8 cellular contexts compared by ENCODE assay signal in genomic region chr5:154189819-154190651, GRCh38. TPM values are rescaled to one million over a fixed set of nuclear protein-coding genes. Genes with fewer than 3 reads are reported as not detected.
DNase-seq lines count a peak whose midpoint lies in the region; ATAC-seq and TF ChIP-seq lines count a peak whose summit lies in the region.

No MANE protein-coding gene starts in this region.

- in situ Hi-C loops in Panc1 (cut with HindIII; ENCODE audit: low pct_unique_long_range_greater_than_20kb, low sequenced_read_pairs) = no loop called here

- DNase-seq in DMS 273 treated with DMSO at 0.1 percent for 48 hours (lab: John Stamatoyannopoulos, UW) (peak; percentile 9), HL-60 (ENCODE audit: low read depth in 1 of 2, low spot score in 1 of 2) (peak; percentile 55 to 80), Panc1 (ENCODE audit: low read depth, low spot score) (no peak), fibroblast of the aortic adventitia (ENCODE audit: low read depth) (peak; percentile 75)

- peaks cover 4% of the 10 kb centered on the region for H3K27me3 ChIP-seq in HL-60 (ENCODE audit: insufficient read depth, poor library complexity, severe bottlenecking)
- H3K27me3 ChIP-seq in Panc1 (ENCODE audit: control insufficient read depth, insufficient read depth, low read length) = no peaks in the 10 kb centered on the region

- H3K4me1 ChIP-seq in Panc1 (ENCODE audit: control insufficient read depth, insufficient read depth, low read length) = peaks cover 10% of the 10 kb centered on the region

- peaks cover 23% of the 10 kb centered on the region for H3K36me3 Mint-ChIP-seq in activated T-helper 17 cell treated with anti-CD3 and anti-CD28 coated beads, Interleukin-2, amount 50 U/mL, for 72 hours (ENCODE audit: low read depth)
- H3K36me3 Mint-ChIP-seq in nephron (ENCODE audit: low read depth) = no peaks in the 10 kb centered on the region
- peaks cover 6% of the 10 kb centered on the region for H3K36me3 Mint-ChIP-seq in stimulated activated naive CD8-positive, alpha-beta T cell treated with anti-CD3 and anti-CD28 coated beads, Interleukin-15, Interleukin-2, amounts not matched to agents 100 ng/mL and 50 ng/mL, for 24 hours (ENCODE audit: low read depth)

- CTCF ChIA-PET in Panc1 (lab: Charles Lee) = interaction anchor here (0.6 to 1.5 kb wide), 6 partner anchors 10 to 396 kb away, joined by 3 to 10 read pairs (median 4); no protein-coding TSS in a partner anchor

- H3K4me1 Mint-ChIP-seq in activated T-helper 17 cell treated with anti-CD3 and anti-CD28 coated beads, Interleukin-2, amount 50 U/mL, for 72 hours = peaks cover 28% of the 10 kb centered on the region
- peaks cover 50% of the 10 kb centered on the region for H3K4me1 Mint-ChIP-seq in nephron
- peaks cover 38% of the 10 kb centered on the region for H3K4me1 Mint-ChIP-seq in stimulated activated naive CD8-positive, alpha-beta T cell treated with anti-CD3 and anti-CD28 coated beads, Interleukin-15, Interleukin-2, amounts not matched to agents 100 ng/mL and 50 ng/mL, for 24 hours (ENCODE audit: low read depth)

- H3K9me3 Mint-ChIP-seq in activated T-helper 17 cell treated with anti-CD3 and anti-CD28 coated beads, Interleukin-2, amount 50 U/mL, for 72 hours = no peaks in the 10 kb centered on the region
- no peaks in the 10 kb centered on the region for H3K9me3 Mint-ChIP-seq in nephron
- no peaks in the 10 kb centered on the region for H3K9me3 Mint-ChIP-seq in stimulated activated naive CD8-positive, alpha-beta T cell treated with anti-CD3 and anti-CD28 coated beads, Interleukin-15, Interleukin-2, amounts not matched to agents 100 ng/mL and 50 ng/mL, for 24 hours

- H3K4me3 ChIP-seq in HL-60 (replicated peaks; ENCODE audit: insufficient read depth, low read length) (peak overlapping the region; percentile 70), Panc1 (ENCODE audit: low read depth in 2 of 2, low read length in 2 of 2) (peak overlapping the region; percentile 75 to 83), fibroblast of the aortic adventitia (ENCODE audit: low read depth, low read length) (peak overlapping the region; percentile 85)

- no peaks in the 10 kb centered on the region for H3K36me3 ChIP-seq in Panc1 (ENCODE audit: control insufficient read depth, insufficient read depth, low read length)

- no peak for TF ChIP-seq CTCF in HL-60 (IDR thresholded peaks at IDR 0.05; ENCODE audit: insufficient read depth, low read length)
- peak; percentile 78 for TF ChIP-seq CTCF in Panc1 (IDR thresholded peaks at IDR 0.05)
- TF ChIP-seq CTCF in fibroblast of the aortic adventitia (IDR thresholded peaks at IDR 0.05; ENCODE audit: insufficient read depth, low read length) = peak; percentile 56
- TF ChIP-seq CTCF in nephron (IDR thresholded peaks at IDR 0.05; ENCODE audit: unreplicated experiment in 3 of 3) = peak; percentile 24 to 37 (median 37)

- H3K27me3 Mint-ChIP-seq in activated T-helper 17 cell treated with anti-CD3 and anti-CD28 coated beads, Interleukin-2, amount 50 U/mL, for 72 hours = no peaks in the 10 kb centered on the region
- peaks cover 38% of the 10 kb centered on the region for H3K27me3 Mint-ChIP-seq in nephron (ENCODE audit: low read depth)
- H3K27me3 Mint-ChIP-seq in stimulated activated naive CD8-positive, alpha-beta T cell treated with anti-CD3 and anti-CD28 coated beads, Interleukin-15, Interleukin-2, amounts not matched to agents 100 ng/mL and 50 ng/mL, for 24 hours = peaks cover 6% of the 10 kb centered on the region

- POLR2A ChIA-PET in Panc1 (lab: Charles Lee) = no interaction called here

- peak overlapping the region; percentile 65 for H3K27ac ChIP-seq in HL-60 (replicated peaks)
- H3K27ac ChIP-seq in Panc1 (ENCODE audit: low read length) = peak overlapping the region; percentile 72

- BruUV-seq in Panc1 (replicated peaks; lab: Mats Ljungman, UMichigan) = no TSS peak

- ATAC-seq in GM19468 (IDR thresholded peaks at IDR 0.05; ENCODE audit: extremely low read depth, unreplicated experiment) (peak; percentile 72), Panc1 (peak; percentile 92)
- ATAC-seq in activated T-helper 17 cell treated with anti-CD3 and anti-CD28 coated beads, Interleukin-2, amount 50 U/mL, for 72 hours (replicated peaks) = peak; percentile 82

- no peaks in the 10 kb centered on the region for H3K9me3 ChIP-seq in Panc1 (ENCODE audit: control insufficient read depth, insufficient read depth, low read depth, low read length)

- intact Hi-C loops in Panc1 (cut with micrococcal nuclease; ENCODE audit: unreplicated experiment) = no loop called here

- peak overlapping the region; percentile 84 for H3K4me3 Mint-ChIP-seq in activated T-helper 17 cell treated with anti-CD3 and anti-CD28 coated beads, Interleukin-2, amount 50 U/mL, for 72 hours
- H3K4me3 Mint-ChIP-seq in nephron = peak overlapping the region; percentile 89 to 95 (median 89)
- H3K4me3 Mint-ChIP-seq in stimulated activated naive CD8-positive, alpha-beta T cell treated with anti-CD3 and anti-CD28 coated beads, Interleukin-15, Interleukin-2, amounts not matched to agents 100 ng/mL and 50 ng/mL, for 24 hours = peak overlapping the region; percentile 79

- peak overlapping the region; percentile 67 for H3K27ac Mint-ChIP-seq in activated T-helper 17 cell treated with anti-CD3 and anti-CD28 coated beads, Interleukin-2, amount 50 U/mL, for 72 hours
- peak overlapping the region; percentile 52 to 89 (median 87) for H3K27ac Mint-ChIP-seq in nephron
- H3K27ac Mint-ChIP-seq in stimulated activated naive CD8-positive, alpha-beta T cell treated with anti-CD3 and anti-CD28 coated beads, Interleukin-15, Interleukin-2, amounts not matched to agents 100 ng/mL and 50 ng/mL, for 24 hours = peak overlapping the region; percentile 31

RNA-seq across cellular contexts. Expression of gene GALNT10, which starts 0.5 kb away (rescaled TPM):
- 50.5 TPM for total RNA-seq in Panc1 (2021; ENCODE audit: unreplicated experiment)
- 44.0 TPM for polyA plus RNA-seq in Panc1 (2012; ENCODE audit: insufficient read length)
- total RNA-seq in activated T-helper 17 cell treated with anti-CD3 and anti-CD28 coated beads, Interleukin-2, amount 50 U/mL, for 72 hours = 10 to 100 TPM; 21.5 to 45.3 TPM
- 12.0 and 46.5 TPM in 2 replicates for total RNA-seq in fibroblast of the aortic adventitia (ENCODE audit: low replicate concordance)

Comparison
In these comparisons a context has a peak if more than half of its experiments do, and no peak if none do; other contexts are left out.
1. H3K27ac Mint-ChIP-seq: peak in every context shown above with its lines; median percentile 87 in nephron; 67 in activated T-helper 17 cell treated with anti-CD3 and anti-CD28 coated beads, Interleukin-2, amount 50 U/mL, for 72 hours; 31 in stimulated activated naive CD8-positive, alpha-beta T cell treated with anti-CD3 and anti-CD28 coated beads, Interleukin-15, Interleukin-2, amounts not matched to agents 100 ng/mL and 50 ng/mL, for 24 hours.